Comparison of ENCODE assay signal across 9 cellular contexts in genomic region chr10:71729023-71729649, GRCh38. TPM values are rescaled to one million over a fixed set of nuclear protein-coding genes. Genes with fewer than 3 reads are reported as not detected.
DNase-seq lines count a peak whose midpoint lies in the region; ATAC-seq and TF ChIP-seq lines count a peak whose summit lies in the region.
"Had no signal": no experiment of that assay in that cellular context is flagged by ENCODE, and none has a peak within 500 bp of the region (broad histone marks: within the 10 kb centered on the region; RNA-seq: fewer than 3 reads in every experiment).

No MANE protein-coding gene starts in this region.

- H3K27me3 ChIP-seq in tibial artery = no peaks in the 10 kb centered on the region

- peak overlapping the region; percentile 4 for H3K4me3 Mint-ChIP-seq in T-helper 2 cell treated with Interferon-gamma antibody and Interleukin-4, amounts not matched to agents 5 μg/mL and 100 μg/mL, for 36 hours
- H3K4me3 Mint-ChIP-seq in activated B cell treated with CpG ODN at 0.5 μM for 24 hours = no peak overlapping the region
- H3K4me3 Mint-ChIP-seq in immature natural killer cell = peak overlapping the region in 3 of 5 donors; percentile 7 to 23 (median 18)

- H3K4me1 ChIP-seq in tibial artery = peaks cover 0 to 35% (median 27%) of the 10 kb centered on the region in 4 donors

- peak overlapping the region; percentile 97 for H3K27ac Mint-ChIP-seq in T-helper 2 cell treated with Interferon-gamma antibody and Interleukin-4, amounts not matched to agents 5 μg/mL and 100 μg/mL, for 36 hours
- H3K27ac Mint-ChIP-seq in activated B cell treated with CpG ODN at 0.5 μM for 24 hours (peak overlapping the region; percentile 91), immature natural killer cell (peak overlapping the region; percentile 28 to 97 (median 85))

- TF ChIP-seq CTCF in activated B cell treated with CpG ODN at 0.5 μM for 24 hours (IDR thresholded peaks at IDR 0.05) = no peak
- TF ChIP-seq CTCF in tibial artery (IDR thresholded peaks at IDR 0.05) = no peak

- CTCF ChIA-PET in activated B cell treated with CpG ODN at 0.5 μM for 24 hours (lab: Charles Lee) = interaction anchor here (0.9 to 3.9 kb wide), 6 partner anchors 21 to 167 kb away, joined by 3 to 26 read pairs (median 4); partner anchors contain the start of gene VSIR

- H3K4me3 ChIP-seq in tibial artery = no peak overlapping the region

- no peaks in the 10 kb centered on the region for H3K27me3 Mint-ChIP-seq in T-helper 2 cell treated with Interferon-gamma antibody and Interleukin-4, amounts not matched to agents 5 μg/mL and 100 μg/mL, for 36 hours (ENCODE audit: low read depth)
- H3K27me3 Mint-ChIP-seq in activated B cell treated with CpG ODN at 0.5 μM for 24 hours = no peaks in the 10 kb centered on the region
- H3K27me3 Mint-ChIP-seq in immature natural killer cell (ENCODE audit: low read depth in 3 of 3) = peaks cover 2 to 7% (median 7%) of the 10 kb centered on the region in 3 donors

- H3K4me1 Mint-ChIP-seq in T-helper 2 cell treated with Interferon-gamma antibody and Interleukin-4, amounts not matched to agents 5 μg/mL and 100 μg/mL, for 36 hours (ENCODE audit: low read depth) = peaks cover 55% of the 10 kb centered on the region
- H3K4me1 Mint-ChIP-seq in activated B cell treated with CpG ODN at 0.5 μM for 24 hours = peaks cover 62% of the 10 kb centered on the region
- peaks cover 81 to 82% of the 10 kb centered on the region in 2 donors for H3K4me1 Mint-ChIP-seq in immature natural killer cell

- H3K36me3 ChIP-seq in tibial artery = no peaks in the 10 kb centered on the region

- intact Hi-C loops in activated B cell treated with CpG ODN at 0.5 μM for 24 hours (cut with micrococcal nuclease) (no loop called here), tibial artery (cut with DNase I; ENCODE audit: low total_unique reads) (no loop called here)

- POLR2A ChIA-PET in activated B cell treated with CpG ODN at 0.5 μM for 24 hours (lab: Charles Lee) = interaction anchor here (0.8 to 6.3 kb wide), 5 partner anchors 20 to 107 kb away, joined by 3 to 79 read pairs (median 9); partner anchors contain the start of gene VSIR

- ATAC-seq in activated B cell treated with CpG ODN at 0.5 μM for 24 hours (ENCODE audit: low read depth) (no peak), HG02588 (IDR thresholded peaks at IDR 0.05; ENCODE audit: unreplicated experiment) (no peak)

- DNase-seq in T-helper 2 cell treated with Interferon-gamma antibody and Interleukin-4, amounts not matched to agents 5 μg/mL and 100 μg/mL, for 36 hours (ENCODE audit: low spot score) = no peak
- no peak for DNase-seq in T-helper 2 cell
- DNase-seq in activated B cell treated with CpG ODN at 0.5 μM for 24 hours = no peak
- no peak for DNase-seq in immature natural killer cell
- peak in 1 of 2 donors; percentile 60 for DNase-seq in tibial artery
- DNase-seq in stimulated activated CD4-positive, alpha-beta T cell treated with anti-CD3 and anti-CD28 coated beads, Interleukin-4, amount 100 ng/mL, for 1 hour = no peak
- no peak for DNase-seq in NCI-H748 treated with DMSO at 0.1 percent for 48 hours (lab: John Stamatoyannopoulos, UW)

- no peaks in the 10 kb centered on the region for H3K36me3 Mint-ChIP-seq in T-helper 2 cell treated with Interferon-gamma antibody and Interleukin-4, amounts not matched to agents 5 μg/mL and 100 μg/mL, for 36 hours (ENCODE audit: low read depth)
- H3K36me3 Mint-ChIP-seq in activated B cell treated with CpG ODN at 0.5 μM for 24 hours (ENCODE audit: low read depth) = no peaks in the 10 kb centered on the region
- no peaks in the 10 kb centered on the region for H3K36me3 Mint-ChIP-seq in immature natural killer cell

- no peaks in the 10 kb centered on the region for H3K9me3 ChIP-seq in tibial artery

- H3K27ac ChIP-seq in tibial artery = peak overlapping the region; percentile 55 to 69

- no peaks in the 10 kb centered on the region for H3K9me3 Mint-ChIP-seq in T-helper 2 cell treated with Interferon-gamma antibody and Interleukin-4, amounts not matched to agents 5 μg/mL and 100 μg/mL, for 36 hours
- H3K9me3 Mint-ChIP-seq in activated B cell treated with CpG ODN at 0.5 μM for 24 hours (no peaks in the 10 kb centered on the region), immature natural killer cell (no peaks in the 10 kb centered on the region)

RNA-seq across cellular contexts. Expression of gene C10orf105, which starts 9.6 kb away (rescaled TPM):
- total RNA-seq in activated B cell treated with CpG ODN at 0.5 μM for 24 hours = not detected in 2 replicates
- under 1 TPM in 2 of 3 donors, not detected in 1; 0.09 to 0.11 TPM for polyA plus RNA-seq in immature natural killer cell

RNA-seq across cellular contexts. Expression of gene VSIR, which starts 44.2 kb away (rescaled TPM):
- total RNA-seq in activated B cell treated with CpG ODN at 0.5 μM for 24 hours = 20.9 and 21.4 TPM in 2 replicates
- 100 to 1,000 TPM; 183 to 376 (median 274) TPM for polyA plus RNA-seq in immature natural killer cell
- polyA plus RNA-seq: neural cell had no signal
